18 cellular contexts compared by ENCODE assay signal in the genomic region with DNA sequence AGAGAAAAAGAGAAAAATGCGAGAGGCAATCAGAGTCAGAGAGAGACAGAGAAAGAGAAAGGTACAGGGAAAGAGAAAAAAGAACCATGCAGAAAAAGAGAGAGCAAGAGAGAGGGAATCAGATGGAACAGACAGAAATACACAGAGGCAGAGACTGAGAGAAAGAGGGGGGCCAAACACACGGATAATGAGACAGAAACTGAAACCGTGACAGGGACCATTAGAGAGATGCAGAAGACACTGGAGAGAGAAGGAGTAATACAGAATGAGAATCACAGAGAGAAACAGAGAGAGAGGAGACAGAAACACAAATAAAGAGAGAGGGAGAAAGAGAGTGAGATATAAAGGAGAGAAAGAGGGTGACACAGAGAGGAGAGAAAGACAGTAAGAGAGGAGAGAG.
"Had no signal": no experiment of that assay in that cellular context is flagged by ENCODE, and none has a peak within 500 bp of the region (broad histone marks: within the 10 kb centered on the region; RNA-seq: fewer than 3 reads in every experiment).

No MANE protein-coding gene starts in this region.

- DNase-seq: activated gamma-delta T cell treated with Interleukin-2 at 50 U/mL for 16 hours; activated T-cell treated with anti-CD3 and anti-CD28 coated beads, Interleukin-2, amount 50 U/mL, for 1 hour; adrenal gland; cerebellar nuclear complex; cortex of kidney; hypothalamus; kidney; midbrain; occipital lobe; posterior cingulate gyrus; sigmoid colon; stimulated activated CD4-positive, alpha-beta T cell treated with anti-CD3 and anti-CD28 coated beads, Interleukin-4, amount 100 ng/mL, for 24 hours; T-cell; transverse colon; uterus had no signal

- H3K27ac Mint-ChIP-seq: stimulated activated memory B cell treated with anti-CD40 and anti-IgM and Interleukin-4, amounts not matched to agents 10 μg/mL and 1 μg/mL and 100 μg/mL, for 72 hours; T-cell had no signal

- H3K9me3 Mint-ChIP-seq: T-cell had no signal

- H3K36me3 Mint-ChIP-seq: stimulated activated memory B cell treated with anti-CD40 and anti-IgM and Interleukin-4, amounts not matched to agents 10 μg/mL and 1 μg/mL and 100 μg/mL, for 72 hours; T-cell had no signal

- H3K4me3 Mint-ChIP-seq: stimulated activated memory B cell treated with anti-CD40 and anti-IgM and Interleukin-4, amounts not matched to agents 10 μg/mL and 1 μg/mL and 100 μg/mL, for 72 hours; T-cell had no signal

- ATAC-seq: left lobe of liver; SK-N-SH treated with all-trans-retinoic acid at 6 μM for 48 hours; stimulated activated memory B cell treated with anti-CD40 and anti-IgM and Interleukin-4, amounts not matched to agents 10 μg/mL and 1 μg/mL and 100 μg/mL, for 72 hours; T-cell had no signal
